In genomic region chr1:203178083-203178482, GRCh38 we compare ENCODE assay signal across 16 cellular contexts. TPM values are rescaled to one million over a fixed set of nuclear protein-coding genes. Genes with fewer than 3 reads are reported as not detected.
DNase-seq lines count a peak whose midpoint lies in the region; ATAC-seq and TF ChIP-seq lines count a peak whose summit lies in the region.
"Had no signal": no experiment of that assay in that cellular context is flagged by ENCODE, and none has a peak within 500 bp of the region (broad histone marks: within the 10 kb centered on the region; RNA-seq: fewer than 3 reads in every experiment).

No MANE protein-coding gene starts in this region.

- H3K4me1 ChIP-seq in Karpas-422 (ENCODE audit: low read length) (peaks cover 94% of the 10 kb centered on the region), neural progenitor cell (peaks cover 47% of the 10 kb centered on the region)

- H3K9me3 ChIP-seq in Karpas-422 (ENCODE audit: low read length): no peaks in the 10 kb centered on the region
- H3K9me3 ChIP-seq in neural progenitor cell (ENCODE audit: low read depth): no peaks in the 10 kb centered on the region

- H3K27me3 ChIP-seq in Karpas-422 (ENCODE audit: low read length): no peaks in the 10 kb centered on the region
- no peaks in the 10 kb centered on the region for H3K27me3 ChIP-seq in brain microvascular endothelial cell (replicated peaks)
- H3K27me3 ChIP-seq in neural progenitor cell: no peaks in the 10 kb centered on the region

- H3K36me3 ChIP-seq in Karpas-422 (ENCODE audit: insufficient read depth, low read length): peaks cover 7% of the 10 kb centered on the region
- no peaks in the 10 kb centered on the region for H3K36me3 ChIP-seq in brain microvascular endothelial cell (replicated peaks)
- no peaks in the 10 kb centered on the region for H3K36me3 ChIP-seq in neural progenitor cell

- H4K20me1 ChIP-seq in Karpas-422 (ENCODE audit: insufficient read depth, low read depth, low read length) (no peaks in the 10 kb centered on the region), neural progenitor cell (ENCODE audit: low read depth) (no peaks in the 10 kb centered on the region)

- peaks cover 12% of the 10 kb centered on the region for H3K27me3 Mint-ChIP-seq in neural progenitor cell (ENCODE audit: insufficient read depth, low read depth)
- H3K27me3 Mint-ChIP-seq: natural killer cell treated with Interleukin-12 subunit alpha and Interleukin-12 subunit beta and Interleukin-15 and Interleukin-18, amount 100 ng/mL, for 72 hours had no signal

- peaks cover 5% of the 10 kb centered on the region; the same call in 1 of the 2 replicates for H3K79me2 ChIP-seq in Karpas-422 (ENCODE audit: low read length)
- H3K79me2 ChIP-seq in neural progenitor cell (ENCODE audit: low read depth): no peaks in the 10 kb centered on the region

- H3F3A ChIP-seq in neural progenitor cell (ENCODE audit: low read depth): peaks cover 34% of the 10 kb centered on the region

- H3K9ac ChIP-seq in Karpas-422 (ENCODE audit: low read length) (peak overlapping the region; percentile 96), neural progenitor cell (no peak overlapping the region)

- H3K36me3 Mint-ChIP-seq in neural progenitor cell: no peaks in the 10 kb centered on the region
- H3K36me3 Mint-ChIP-seq: activated CD4-positive, alpha-beta memory T cell treated with anti-CD3 and anti-CD28 coated beads for 36 hours; CD4-positive, CD25-positive, alpha-beta regulatory T cell; IgD-negative memory B cell; natural killer cell treated with Interleukin-12 subunit alpha and Interleukin-12 subunit beta and Interleukin-15 and Interleukin-18, amount 100 ng/mL, for 72 hours had no signal

- H3K9me3 Mint-ChIP-seq in neural progenitor cell: no peaks in the 10 kb centered on the region
- H3K9me3 Mint-ChIP-seq: activated CD4-positive, alpha-beta memory T cell treated with anti-CD3 and anti-CD28 coated beads for 36 hours; CD4-positive, CD25-positive, alpha-beta regulatory T cell; IgD-negative memory B cell; natural killer cell treated with Interleukin-12 subunit alpha and Interleukin-12 subunit beta and Interleukin-15 and Interleukin-18, amount 100 ng/mL, for 72 hours had no signal

- in situ Hi-C loops in brain microvascular endothelial cell (cut with HindIII; ENCODE audit: low pct_ligation_motif_present, low sequenced_read_pairs): no loop called here

- H3K27ac ChIP-seq in Karpas-422 (ENCODE audit: low read length) (peak overlapping the region; percentile 99), brain microvascular endothelial cell (no peak overlapping the region), neural progenitor cell (peak overlapping the region; percentile 71)

- DNase-seq in EL (peak; percentile 46), Karpas-422 (peak; percentile 79), brain microvascular endothelial cell (peak; percentile 6), neural progenitor cell (ENCODE audit: low spot score) (peak; percentile 89), nucleus accumbens (lab: John Stamatoyannopoulos, UW) (no peak), cardiac septum (ENCODE audit: low spot score) (no peak)
- DNase-seq: activated CD4-positive, alpha-beta memory T cell treated with anti-CD3 and anti-CD28 coated beads for 36 hours; activated naive CD4-positive, alpha-beta T cell treated with anti-CD3 and anti-CD28 coated beads, Interleukin-2, amount 50 U/mL, for 16 hours; CD4-positive, CD25-positive, alpha-beta regulatory T cell; NCI-H2081; T-helper 1 cell had no signal

- no peak for TF ChIP-seq CTCF in brain microvascular endothelial cell (IDR thresholded peaks at IDR 0.05; ENCODE audit: low read depth, low read length, missing control alignments)
- no peak for TF ChIP-seq CTCF in neural progenitor cell (IDR thresholded peaks at IDR 0.05)

- H3K9me2 ChIP-seq in Karpas-422 (replicated peaks; ENCODE audit: insufficient read depth, low read length): no peaks in the 10 kb centered on the region

- H3K4me3 ChIP-seq in Karpas-422 (ENCODE audit: low read length) (peak overlapping the region; percentile 71), brain microvascular endothelial cell (ENCODE audit: low read depth, low read length) (no peak overlapping the region), neural progenitor cell (no peak overlapping the region)

- peak overlapping the region; percentile 42 for H3K4me3 Mint-ChIP-seq in neural progenitor cell
- H3K4me3 Mint-ChIP-seq: activated CD4-positive, alpha-beta memory T cell treated with anti-CD3 and anti-CD28 coated beads for 36 hours; CD4-positive, CD25-positive, alpha-beta regulatory T cell; IgD-negative memory B cell; natural killer cell treated with Interleukin-12 subunit alpha and Interleukin-12 subunit beta and Interleukin-15 and Interleukin-18, amount 100 ng/mL, for 72 hours had no signal

- H3K27ac Mint-ChIP-seq in neural progenitor cell: peak overlapping the region; percentile 95
- H3K27ac Mint-ChIP-seq: activated CD4-positive, alpha-beta memory T cell treated with anti-CD3 and anti-CD28 coated beads for 36 hours; CD4-positive, CD25-positive, alpha-beta regulatory T cell; IgD-negative memory B cell; natural killer cell treated with Interleukin-12 subunit alpha and Interleukin-12 subunit beta and Interleukin-15 and Interleukin-18, amount 100 ng/mL, for 72 hours had no signal

- peaks cover 64% of the 10 kb centered on the region for H3K4me1 Mint-ChIP-seq in neural progenitor cell
- H3K4me1 Mint-ChIP-seq: CD4-positive, CD25-positive, alpha-beta regulatory T cell had no signal

- no peak overlapping the region for H2AFZ ChIP-seq in Karpas-422 (ENCODE audit: low read length)
- H2AFZ ChIP-seq in neural progenitor cell (replicated peaks): no peak overlapping the region

- H3K4me2 ChIP-seq in Karpas-422 (ENCODE audit: low read depth, low read length, poor library complexity, severe bottlenecking) (peak overlapping the region; percentile 80), neural progenitor cell (peak overlapping the region; percentile 46)

- no peak for ATAC-seq in GM19035 (IDR thresholded peaks at IDR 0.05; ENCODE audit: unreplicated experiment)
- ATAC-seq in HG03280 (IDR thresholded peaks at IDR 0.05; ENCODE audit: unreplicated experiment): no peak
- ATAC-seq: natural killer cell treated with Interleukin-12 subunit alpha and Interleukin-12 subunit beta and Interleukin-15 and Interleukin-18, amount 100 ng/mL, for 72 hours had no signal

- intact Hi-C loops in cardiac septum (cut with DNase I): no loop called here

RNA-seq across cellular contexts. Expression of gene MYBPH, which starts 2.5 kb away (rescaled TPM):
- 52.4 and 62.2 TPM in 2 replicates for total RNA-seq in Karpas-422 (2014; rRNA removed; shearing (Covaris generic); ENCODE audit: low replicate concordance)
- total RNA-seq in neural progenitor cell (ENCODE audit: low replicate concordance) (not detected in 2 replicates), cardiac septum (not detected)
- total RNA-seq: activated CD4-positive, alpha-beta memory T cell treated with anti-CD3 and anti-CD28 coated beads for 36 hours; CD4-positive, CD25-positive, alpha-beta regulatory T cell; kidney epithelial cell; natural killer cell treated with Interleukin-12 subunit alpha and Interleukin-12 subunit beta and Interleukin-15 and Interleukin-18, amount 100 ng/mL, for 72 hours had no signal

RNA-seq across cellular contexts. Expression of gene CHI3L1, which starts 8.4 kb away (rescaled TPM):
- total RNA-seq in Karpas-422 (2014; rRNA removed; shearing (Covaris generic); ENCODE audit: low replicate concordance): 5.4 and 10.1 TPM in 2 replicates
- total RNA-seq in neural progenitor cell (ENCODE audit: low replicate concordance) (0.95 and 1.7 TPM in 2 replicates), cardiac septum (7.4 TPM)
- total RNA-seq: activated CD4-positive, alpha-beta memory T cell treated with anti-CD3 and anti-CD28 coated beads for 36 hours; CD4-positive, CD25-positive, alpha-beta regulatory T cell had no signal

RNA-seq across cellular contexts. Expression of gene ADORA1, which starts 50.6 kb away (rescaled TPM):
- total RNA-seq in Karpas-422 (2014; rRNA removed; shearing (Covaris generic); ENCODE audit: low replicate concordance): not detected in 2 replicates
- total RNA-seq in neural progenitor cell (ENCODE audit: low replicate concordance) (1.1 and 3.2 TPM in 2 replicates), cardiac septum (12.1 TPM)
- total RNA-seq: activated CD4-positive, alpha-beta memory T cell treated with anti-CD3 and anti-CD28 coated beads for 36 hours; CD4-positive, CD25-positive, alpha-beta regulatory T cell; natural killer cell treated with Interleukin-12 subunit alpha and Interleukin-12 subunit beta and Interleukin-15 and Interleukin-18, amount 100 ng/mL, for 72 hours had no signal

RNA-seq across cellular contexts. Expression of gene CHIT1, which starts 51.4 kb away (rescaled TPM):
- total RNA-seq in Karpas-422 (2014; rRNA removed; shearing (Covaris generic); ENCODE audit: low replicate concordance): 0.89 and 15.2 TPM in 2 replicates
- total RNA-seq in neural progenitor cell (ENCODE audit: low replicate concordance) (0.03 and 0.11 TPM in 2 replicates), cardiac septum (not detected)
- total RNA-seq: kidney epithelial cell had no signal

Comparison
In these comparisons a context has a peak if more than half of its experiments do, and no peak if none do; other contexts are left out.
1. DNase-seq: peak in EL (single experiment), Karpas-422 (single experiment), brain microvascular endothelial cell (single experiment) and neural progenitor cell (single experiment); none in nucleus accumbens (0 of 56) and cardiac septum (single experiment).
2. RNA of gene MYBPH, which starts 2.5 kb away (total RNA-seq): 52.4 to 62.2 TPM in Karpas-422; not detected in cardiac septum (single experiment) and not detected in neural progenitor cell; every median in the first group is over 10 times any median in the second.